29 cellular contexts compared by ENCODE assay signal in genomic region chr11:110716361-110716760, GRCh38. TPM values are rescaled to one million over a fixed set of nuclear protein-coding genes. Genes with fewer than 3 reads are reported as not detected.
DNase-seq lines count a peak whose midpoint lies in the region; ATAC-seq and TF ChIP-seq lines count a peak whose summit lies in the region.
"Had no signal": no experiment of that assay in that cellular context is flagged by ENCODE, and none has a peak within 500 bp of the region (broad histone marks: within the 10 kb centered on the region; RNA-seq: fewer than 3 reads in every experiment).

No MANE protein-coding gene starts in this region.

- DNase-seq in AG10803 (ENCODE audit: low read depth) (peak; percentile 8), M059J (ENCODE audit: low read depth) (peak; percentile 60), dedifferentiated amniotic fluid mesenchymal stem cell (ENCODE audit: extremely low spot score) (peak; percentile 39), iris pigment epithelial cell (ENCODE audit: low read depth) (peak; percentile 83), UCSD-AML1 (lab: John Stamatoyannopoulos, UW; ENCODE audit: unreplicated experiment) (no peak), Peyer's patch (no peak), NCI-H2227 (lab: John Stamatoyannopoulos, UW; ENCODE audit: unreplicated experiment) (no peak)
- DNase-seq: activated CD8-positive, alpha-beta T cell treated with anti-CD3 and anti-CD28 coated beads, Interleukin-2, amount 10 ng/mL, durations not matched to agents 7 days and 5 days; anterior cingulate cortex; Caco-2; central memory CD4-positive, alpha-beta T cell; dermis blood vessel endothelial cell; head of caudate nucleus; lower lobe of right lung; mucosa of descending colon; NCI-H1092; NCI-H187; nephron progenitor cell; ovary; RPMI8226; stimulated activated CD4-positive, alpha-beta T cell treated with anti-CD3 and anti-CD28 coated beads, Interleukin-2, amount 100 ng/mL, for 48 hours; T-helper 2 cell; transverse colon had no signal

- H3K27me3 ChIP-seq in Peyer's patch: peaks cover 0 to 7% of the 10 kb centered on the region in 2 donors
- H3K27me3 ChIP-seq: ovary had no signal

- H3K9me3 ChIP-seq in Peyer's patch: no peaks in the 10 kb centered on the region
- H3K9me3 ChIP-seq: Caco-2, lower lobe of right lung, mucosa of descending colon, ovary, right atrium auricular region, transverse colon had no signal

- H3K27ac ChIP-seq in Peyer's patch: no peak overlapping the region
- H3K27ac ChIP-seq: C4-2B, lower lobe of right lung, ovary, right atrium auricular region, SK-N-MC, transverse colon had no signal

- no peak overlapping the region for H3K4me3 ChIP-seq in AG10803 (ENCODE audit: low read length)
- H3K4me3 ChIP-seq in Peyer's patch: no peak overlapping the region
- H3K4me3 ChIP-seq: GM23338, lower lobe of right lung, mucosa of descending colon, ovary, right atrium auricular region, SK-N-MC, transverse colon had no signal

- H3K36me3 ChIP-seq in Peyer's patch: no peaks in the 10 kb centered on the region
- H3K36me3 ChIP-seq: lower lobe of right lung, ovary, right atrium auricular region, transverse colon had no signal

- no peak for TF ChIP-seq POLR2A in Peyer's patch (IDR thresholded peaks at IDR 0.05)

- H3K4me1 ChIP-seq in Peyer's patch: peaks cover 0 to 11% (median 0%) of the 10 kb centered on the region in 4 donors
- H3K4me1 ChIP-seq: lower lobe of right lung had no signal

- ATAC-seq in GM19023 (IDR thresholded peaks at IDR 0.05; ENCODE audit: unreplicated experiment): no peak
- ATAC-seq: activated CD8-positive, alpha-beta T cell treated with anti-CD3 and anti-CD28 coated beads, Interleukin-2, amount 10 ng/mL, durations not matched to agents 7 days and 5 days; GM23338; lower lobe of right lung; mucosa of descending colon had no signal

- TF ChIP-seq CTCF in AG10803 (conservative IDR thresholded peaks at IDR 0.05; ENCODE audit: low read length) (no peak), Peyer's patch (IDR thresholded peaks at IDR 0.05) (no peak)

RNA-seq across cellular contexts. Expression of gene ARHGAP20, which starts 4.1 kb away (rescaled TPM):
- total RNA-seq in M059J (2014; rRNA removed; shearing (Covaris generic)): 1.1 and 1.4 TPM in 2 replicates
- total RNA-seq in Peyer's patch: 1 to 10 TPM; 1.8 to 9.9 (median 2.3) TPM
- total RNA-seq: activated T-helper 2 cell treated with anti-CD3 and anti-CD28 coated beads, Interferon-gamma antibody, Interleukin-2, Interleukin-4, amounts not matched to agents 10 μg/mL and 5 μg/mL and 100 μg/mL, durations not matched to agents 14 hours and 24 hours and 36 hours had no signal

Comparison
In these comparisons a context has a peak if more than half of its experiments do, and no peak if none do; other contexts are left out.
1. DNase-seq: peak in AG10803 (single experiment), M059J (single experiment), dedifferentiated amniotic fluid mesenchymal stem cell (single experiment) and iris pigment epithelial cell (single experiment); none in UCSD-AML1 (single experiment), Peyer's patch (0 of 3) and NCI-H2227 (single experiment).